8 cellular contexts compared by ENCODE assay signal in genomic region chr7:97026705-97027426, GRCh38. TPM values are rescaled to one million over a fixed set of nuclear protein-coding genes. Genes with fewer than 3 reads are reported as not detected.
DNase-seq lines count a peak whose midpoint lies in the region; ATAC-seq and TF ChIP-seq lines count a peak whose summit lies in the region.

No MANE protein-coding gene starts in this region.

- H3K9me3 ChIP-seq in Karpas-422 (ENCODE audit: low read length) (no peaks in the 10 kb centered on the region), neural progenitor cell (ENCODE audit: low read depth) (no peaks in the 10 kb centered on the region)
- H3K9me3 ChIP-seq in effector memory CD4-positive, alpha-beta T cell (ENCODE audit: control insufficient read depth, low read length), result no peaks in the 10 kb centered on the region

- H3K9ac ChIP-seq in Karpas-422 (ENCODE audit: low read length) (peak overlapping the region; percentile 41; the same call in 1 of the 2 replicates), neural progenitor cell (no peak overlapping the region)

- H3K4me2 ChIP-seq in Karpas-422 (ENCODE audit: low read depth, low read length, poor library complexity, severe bottlenecking) (peak overlapping the region; percentile 45), neural progenitor cell (peak overlapping the region; percentile 78)

- H3K27ac Mint-ChIP-seq in neural progenitor cell, result no peak overlapping the region

- H2AFZ ChIP-seq in Karpas-422 (ENCODE audit: low read length), result peak overlapping the region; percentile 74; the same call in 1 of the 2 replicates
- peak overlapping the region; percentile 79 for H2AFZ ChIP-seq in neural progenitor cell (replicated peaks)

- H3K4me1 ChIP-seq in Karpas-422 (ENCODE audit: low read length) (peaks cover 5% of the 10 kb centered on the region), neural progenitor cell (peaks cover 28% of the 10 kb centered on the region)
- peaks cover 15% of the 10 kb centered on the region for H3K4me1 ChIP-seq in effector memory CD4-positive, alpha-beta T cell (ENCODE audit: control insufficient read depth, insufficient read depth, low read length, poor library complexity, severe bottlenecking)

- intact Hi-C loops in left colon (cut with DNase I, micrococcal nuclease), result loop anchor here in 1 of 2 donors (5.0 kb wide), 2 partner anchors 955 to 1110 kb away; no protein-coding TSS in a partner anchor

- H3K4me1 Mint-ChIP-seq in neural progenitor cell, result peaks cover 43% of the 10 kb centered on the region

- no peak for TF ChIP-seq CTCF in neural progenitor cell (IDR thresholded peaks at IDR 0.05)

- peak overlapping the region; percentile 84 for H3K4me3 Mint-ChIP-seq in neural progenitor cell

- H3K9me3 Mint-ChIP-seq in neural progenitor cell, result no peaks in the 10 kb centered on the region

- peaks cover 34% of the 10 kb centered on the region for H3F3A ChIP-seq in neural progenitor cell (ENCODE audit: low read depth)

- ATAC-seq in GM18505 (IDR thresholded peaks at IDR 0.05; ENCODE audit: unreplicated experiment) (peak; percentile 20), GM18870 (IDR thresholded peaks at IDR 0.05; ENCODE audit: unreplicated experiment) (no peak), left colon (no peak)

- no peaks in the 10 kb centered on the region for H3K9me2 ChIP-seq in Karpas-422 (replicated peaks; ENCODE audit: insufficient read depth, low read length)

- H3K27ac ChIP-seq in Karpas-422 (ENCODE audit: low read length) (no peak overlapping the region), neural progenitor cell (no peak overlapping the region)
- no peak overlapping the region for H3K27ac ChIP-seq in effector memory CD4-positive, alpha-beta T cell (ENCODE audit: insufficient read depth, low read length, poor library complexity, severe bottlenecking)

- DNase-seq in Karpas-422, result no peak
- no peak for DNase-seq in effector memory CD4-positive, alpha-beta T cell
- DNase-seq in neural progenitor cell (ENCODE audit: low spot score), result peak; percentile 27
- no peak for DNase-seq in left colon
- no peak for DNase-seq in SHP77 treated with DMSO at 0.1 percent for 48 hours (lab: John Stamatoyannopoulos, UW)
- DNase-seq in HPDE6-E6E7 (ENCODE audit: extremely low spot score), result no peak

- H3K36me3 ChIP-seq in Karpas-422 (ENCODE audit: insufficient read depth, low read length) (no peaks in the 10 kb centered on the region), neural progenitor cell (no peaks in the 10 kb centered on the region)
- H3K36me3 ChIP-seq in effector memory CD4-positive, alpha-beta T cell (ENCODE audit: control insufficient read depth, insufficient read depth, low read length), result no peaks in the 10 kb centered on the region

- peaks cover 56% of the 10 kb centered on the region for H3K27me3 Mint-ChIP-seq in neural progenitor cell (ENCODE audit: insufficient read depth, low read depth)

- no peak overlapping the region; the same call in 1 of the 2 replicates for H3K4me3 ChIP-seq in Karpas-422 (ENCODE audit: low read length)
- peak overlapping the region; percentile 40 for H3K4me3 ChIP-seq in effector memory CD4-positive, alpha-beta T cell (ENCODE audit: insufficient read depth, low read depth, low read length, poor library complexity, severe bottlenecking)
- H3K4me3 ChIP-seq in neural progenitor cell, result peak overlapping the region; percentile 43

- H3K36me3 Mint-ChIP-seq in neural progenitor cell, result peaks cover 2% of the 10 kb centered on the region

- TF ChIP-seq POLR2A in GM18505 (IDR thresholded peaks at IDR 0.05; ENCODE audit: borderline replicate concordance, extremely low read depth, insufficient read depth, insufficient read length), result no peak

- no peaks in the 10 kb centered on the region for H3K27me3 ChIP-seq in Karpas-422 (ENCODE audit: low read length)
- peaks cover 32% of the 10 kb centered on the region for H3K27me3 ChIP-seq in effector memory CD4-positive, alpha-beta T cell (replicated peaks; ENCODE audit: control insufficient read depth, insufficient read depth, low read length, poor library complexity, severe bottlenecking)
- peaks cover 99% of the 10 kb centered on the region for H3K27me3 ChIP-seq in neural progenitor cell

- H4K20me1 ChIP-seq in Karpas-422 (ENCODE audit: insufficient read depth, low read depth, low read length) (no peaks in the 10 kb centered on the region), neural progenitor cell (ENCODE audit: low read depth) (peaks cover 45% of the 10 kb centered on the region)

- no peaks in the 10 kb centered on the region for H3K79me2 ChIP-seq in Karpas-422 (ENCODE audit: low read length)
- no peaks in the 10 kb centered on the region for H3K79me2 ChIP-seq in neural progenitor cell (ENCODE audit: low read depth)

RNA-seq across cellular contexts. Expression of gene DLX5, which starts 2.2 kb away (rescaled TPM):
- total RNA-seq in Karpas-422 (2014; rRNA removed; shearing (Covaris generic); ENCODE audit: low replicate concordance), result not detected in 2 replicates
- total RNA-seq in neural progenitor cell (ENCODE audit: low replicate concordance) (not detected in 2 replicates), left colon (not detected)

RNA-seq across cellular contexts. Expression of gene DLX6, which starts 21.5 kb away (rescaled TPM):
- total RNA-seq in Karpas-422 (2014; rRNA removed; shearing (Covaris generic); ENCODE audit: low replicate concordance), result not detected in 2 replicates
- total RNA-seq in neural progenitor cell (ENCODE audit: low replicate concordance), result 0.19 TPM in 1 of 2 replicates, not detected in the other
- not detected for total RNA-seq in left colon
